ENCODE assay signal across 1 cellular context in genomic region chr4:104487105-104487504, GRCh38.
A peak's percentile ranks its signal among the peaks of the same experiment; 100 is the strongest.
TF ChIP-seq lines count a peak whose summit lies in the region.

No MANE protein-coding gene starts in this region.

TF ChIP-seq in H1, 55 proteins besides CTCF, POLR2A, EP300 and RAD21:
- TF ChIP-seq EGR1 (IDR thresholded peaks at IDR 0.05; ENCODE audit: borderline replicate concordance, low read depth, low read length) (no peak), CHD7 (IDR thresholded peaks at IDR 0.05; ENCODE audit: insufficient replicate concordance, low read length) (no peak), SIN3A (conservative IDR thresholded peaks at IDR 0.05 in 1 of 2, IDR thresholded peaks at IDR 0.05 in 1 of 2; ENCODE audit: low read depth in 1 of 2, low read length in 2 of 2) (no peak), SP1 (IDR thresholded peaks at IDR 0.05; ENCODE audit: low read depth, low read length) (0 out of 2 replicates have a peak, but pooled peaks have one; percentile 18)
TF ChIP-seq in H1: peak in this region for 1.
